ENCODE assay signal across 8 cellular contexts in the genomic region with DNA sequence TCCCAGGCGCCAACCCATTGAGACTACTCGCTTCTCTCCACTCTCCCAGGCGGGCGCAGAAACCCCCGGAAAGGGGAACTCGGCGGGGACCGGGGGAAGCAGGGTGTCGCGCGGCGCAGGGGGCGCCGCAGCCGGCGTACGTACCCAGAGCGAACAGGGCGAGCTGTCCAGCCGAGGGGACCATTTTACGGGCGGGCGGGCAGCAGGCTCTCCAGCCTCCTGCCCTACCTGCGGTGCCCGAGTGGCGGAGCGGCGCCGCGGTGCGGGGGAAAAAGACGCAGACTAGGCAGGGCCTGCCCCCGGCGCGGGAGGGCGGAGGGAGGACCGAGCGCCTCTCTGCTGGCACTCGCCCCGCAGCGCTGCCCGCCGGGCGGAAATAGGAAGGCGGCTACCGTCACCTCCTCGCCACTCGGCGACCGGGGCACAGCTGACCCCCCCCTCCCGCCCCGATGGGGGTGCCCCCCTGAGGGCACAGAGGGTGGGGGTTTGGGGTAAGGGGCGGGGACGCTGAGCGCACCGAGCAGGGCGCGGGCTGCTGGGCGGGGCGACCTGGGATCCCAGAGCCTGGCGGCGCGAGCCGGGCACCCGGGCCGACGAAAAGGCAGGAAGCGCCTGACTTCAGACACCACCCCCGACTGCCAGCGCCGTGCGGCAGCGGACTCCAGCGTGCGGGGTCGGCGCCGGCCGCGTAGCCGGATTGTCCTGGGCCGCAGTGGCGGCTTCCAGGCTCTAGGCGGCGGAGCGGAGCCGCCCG. TPM values are rescaled to one million over a fixed set of nuclear protein-coding genes. Genes with fewer than 3 reads are reported as not detected.
A peak's percentile ranks its signal among the peaks of the same experiment; 100 is the strongest.
DNase-seq lines count a peak whose midpoint lies in the region; ATAC-seq and TF ChIP-seq lines count a peak whose summit lies in the region.

A gene (minus strand): TSS at position 243 of the 754 bp plus-strand sequence. CDS start 59 bp downstream, at position 184.

- TF ChIP-seq CTCF in PC-3 (conservative IDR thresholded peaks at IDR 0.05; ENCODE audit: low read depth, low read length) = peak; percentile 78
- peak; percentile 47 for TF ChIP-seq CTCF in fibroblast of mammary gland (conservative IDR thresholded peaks at IDR 0.05; ENCODE audit: control insufficient read depth, insufficient read depth, low read depth, low read length)

- CTCF ChIA-PET in PC-3 (lab: Charles Lee) = interaction anchor here (0.6 kb wide), 1 partner anchor 107 kb away, joined by 4 read pairs; no protein-coding TSS in a partner anchor

- intact Hi-C loops in PC-3 (cut with micrococcal nuclease) = loop anchor here (1.0 to 5.0 kb wide), 6 partner anchors 19 to 249 kb away; no protein-coding TSS in a partner anchor

- H3K4me3 ChIP-seq in BLaER1 treated with 17β-estradiol and CSF1 and Interleukin-3, amounts not matched to agents 10 nM and 100 nM = peak within 1 kb of the TSS; percentile 61 to 83 (median 70)
- peak within 1 kb of the TSS; percentile 96 for H3K4me3 ChIP-seq in PC-3 (ENCODE audit: low read length)
- H3K4me3 ChIP-seq in fibroblast of mammary gland (ENCODE audit: control insufficient read depth, low read depth, low read length) = peak within 1 kb of the TSS; percentile 26

- POLR2A ChIA-PET in PC-3 (lab: Charles Lee; ENCODE audit: unreplicated experiment) = interaction anchor here (0.5 to 0.7 kb wide), 3 partner anchors 29 to 673 kb away, joined by 3 to 7 read pairs (median 5); a partner anchor contains a TSS

- no peaks in the 10 kb centered on the region for H3K36me3 ChIP-seq in BLaER1 treated with 17β-estradiol and CSF1 and Interleukin-3, amounts not matched to agents 10 nM and 100 nM
- H3K36me3 ChIP-seq in PC-3 (ENCODE audit: low read depth, low read length) = no peaks in the 10 kb centered on the region

- H3K27ac ChIP-seq in BLaER1 treated with 17β-estradiol and CSF1 and Interleukin-3, amounts not matched to agents 10 nM and 100 nM = peak within 1 kb of the TSS in 7 of 11 experiments; percentile 0 to 77 (median 66); a peak in 11 of 22 replicates
- H3K27ac ChIP-seq in PC-3 (ENCODE audit: low read length) = peak within 1 kb of the TSS; percentile 87

- peak within 1 kb of the TSS; percentile 82 for H3K4me3 Mint-ChIP-seq in natural killer cell treated with Interleukin-12 subunit alpha and Interleukin-12 subunit beta and Interleukin-15 and Interleukin-18, amount 100 ng/mL, for 72 hours

- H3K4me2 ChIP-seq in BLaER1 treated with 17β-estradiol and CSF1 and Interleukin-3, amounts not matched to agents 10 nM and 100 nM = peak within 1 kb of the TSS; percentile 81 to 99 (median 93)
- H3K4me2 ChIP-seq in PC-3 (ENCODE audit: low read length) = peak within 1 kb of the TSS; percentile 94

- peaks cover 60% of the 10 kb centered on the region for H3K79me2 ChIP-seq in PC-3 (ENCODE audit: low read length)

- peak; percentile 86 for ATAC-seq in GM19397 (IDR thresholded peaks at IDR 0.05; ENCODE audit: unreplicated experiment)
- ATAC-seq in PC-3 = peak; percentile 79
- peak; percentile 91 for ATAC-seq in natural killer cell treated with Interleukin-12 subunit alpha and Interleukin-12 subunit beta and Interleukin-15 and Interleukin-18, amount 100 ng/mL, for 72 hours

- H3K27me3 Mint-ChIP-seq in natural killer cell treated with Interleukin-12 subunit alpha and Interleukin-12 subunit beta and Interleukin-15 and Interleukin-18, amount 100 ng/mL, for 72 hours = peaks cover 5 to 17% of the 10 kb centered on the region in 2 donors

- peaks cover 23 to 24% of the 10 kb centered on the region in 2 donors for H3K4me1 Mint-ChIP-seq in natural killer cell treated with Interleukin-12 subunit alpha and Interleukin-12 subunit beta and Interleukin-15 and Interleukin-18, amount 100 ng/mL, for 72 hours (ENCODE audit: low read depth in 2 of 2)

- peak within 1 kb of the TSS; percentile 39 to 82 for H3K27ac Mint-ChIP-seq in natural killer cell treated with Interleukin-12 subunit alpha and Interleukin-12 subunit beta and Interleukin-15 and Interleukin-18, amount 100 ng/mL, for 72 hours

- H3K4me1 ChIP-seq in BLaER1 treated with 17β-estradiol and CSF1 and Interleukin-3, amounts not matched to agents 10 nM and 100 nM = peaks cover 44 to 57% (median 50%) of the 10 kb centered on the region in 10 experiments
- peaks cover 39% of the 10 kb centered on the region for H3K4me1 ChIP-seq in PC-3 (ENCODE audit: insufficient read depth, low read length)

- peak within 1 kb of the TSS; percentile 83 for H2AFZ ChIP-seq in PC-3 (ENCODE audit: low read length)

- no TSS peak for BruUV-seq in PC-3 (replicated peaks; lab: Mats Ljungman, UMichigan)

- H3K9me2 ChIP-seq in PC-3 (replicated peaks; ENCODE audit: low read length) = no peaks in the 10 kb centered on the region

- H3K9me3 ChIP-seq in BLaER1 treated with 17β-estradiol and CSF1 and Interleukin-3, amounts not matched to agents 10 nM and 100 nM (replicated peaks in 1 of 11) = no peaks in the 10 kb centered on the region
- no peaks in the 10 kb centered on the region for H3K9me3 ChIP-seq in PC-3 (ENCODE audit: low read length)

- no peaks in the 10 kb centered on the region for H3F3A ChIP-seq in PC-3 (ENCODE audit: low read length, unreplicated experiment)

- peaks cover 20 to 58% (median 50%) of the 10 kb centered on the region in 11 experiments for H3K27me3 ChIP-seq in BLaER1 treated with 17β-estradiol and CSF1 and Interleukin-3, amounts not matched to agents 10 nM and 100 nM
- no peaks in the 10 kb centered on the region for H3K27me3 ChIP-seq in PC-3 (ENCODE audit: low read length)

- H4K20me1 ChIP-seq in BLaER1 treated with 17β-estradiol and CSF1 and Interleukin-3, amounts not matched to agents 10 nM and 100 nM = peaks cover 0 to 32% (median 14%) of the 10 kb centered on the region in 11 experiments; a peak in 9 of 22 replicates
- H4K20me1 ChIP-seq in PC-3 (ENCODE audit: low read length) = peaks cover 5% of the 10 kb centered on the region; the same call in 1 of the 2 replicates

- no peaks in the 10 kb centered on the region for H3K36me3 Mint-ChIP-seq in natural killer cell treated with Interleukin-12 subunit alpha and Interleukin-12 subunit beta and Interleukin-15 and Interleukin-18, amount 100 ng/mL, for 72 hours

- no peaks in the 10 kb centered on the region for H3K9me3 Mint-ChIP-seq in natural killer cell treated with Interleukin-12 subunit alpha and Interleukin-12 subunit beta and Interleukin-15 and Interleukin-18, amount 100 ng/mL, for 72 hours

- peak; percentile 95 for DNase-seq in HT-29 (ENCODE audit: low spot score)
- peak; percentile 95 for DNase-seq in PC-3
- DNase-seq in activated T-helper 1 cell treated with Interleukin-2 at 50 U/mL for 16 hours (ENCODE audit: low read depth) = peak; percentile 54
- peak; percentile 7 for DNase-seq in fibroblast of mammary gland (ENCODE audit: low read depth)
- DNase-seq in natural killer cell treated with Interleukin-12 subunit alpha and Interleukin-12 subunit beta and Interleukin-15 and Interleukin-18, amount 100 ng/mL, for 72 hours (ENCODE audit: low spot score) = peak; percentile 85
- DNase-seq in stimulated activated naive CD4-positive, alpha-beta T cell treated with Interleukin-2 at 50 U/mL for 16 hours (lab: John Stamatoyannopoulos, UW) = peak; percentile 73

- H3K9ac ChIP-seq in BLaER1 treated with 17β-estradiol and CSF1 and Interleukin-3, amounts not matched to agents 10 nM and 100 nM = peak within 1 kb of the TSS; percentile 44 to 82 (median 73)
- peak within 1 kb of the TSS; percentile 92 for H3K9ac ChIP-seq in PC-3 (ENCODE audit: low read length)

RNA-seq across cellular contexts. Expression of the gene that starts here (rescaled TPM):
- total RNA-seq in HT-29 (2014; rRNA removed; shearing (Covaris generic)) = 37.5 and 43.3 TPM in 2 replicates
- total RNA-seq in PC-3 (2014; rRNA removed) = 45.0 and 54.7 TPM in 2 replicates
- total RNA-seq in natural killer cell treated with Interleukin-12 subunit alpha and Interleukin-12 subunit beta and Interleukin-15 and Interleukin-18, amount 100 ng/mL, for 72 hours = 1 to 10 TPM in 1 of 2 donors, under 1 TPM in 1; 0.86 to 1.6 TPM

Comparison
In these comparisons a context has a peak if more than half of its experiments do, and no peak if none do; other contexts are left out.
1. Peak in every context shown above with its lines: DNase-seq, ATAC-seq, H3K4me3 ChIP-seq and H3K27ac ChIP-seq.
2. RNA of the gene that starts here (total RNA-seq): 45.0 to 54.7 TPM in PC-3 and 37.5 to 43.3 TPM in HT-29; 0.86 to 1.6 TPM in natural killer cell treated with Interleukin-12 subunit alpha and Interleukin-12 subunit beta and Interleukin-15 and Interleukin-18, amount 100 ng/mL, for 72 hours; every median in the first group is over 10 times any median in the second.
3. H3K4me3 ChIP-seq: peak in every context shown above with its lines; median percentile 96 in PC-3; 70 in BLaER1 treated with 17β-estradiol and CSF1 and Interleukin-3, amounts not matched to agents 10 nM and 100 nM; 26 in fibroblast of mammary gland.
4. DNase-seq: peak in every context shown above with its lines; median percentile 95 in HT-29; 95 in PC-3; 85 in natural killer cell treated with Interleukin-12 subunit alpha and Interleukin-12 subunit beta and Interleukin-15 and Interleukin-18, amount 100 ng/mL, for 72 hours; 73 in stimulated activated naive CD4-positive, alpha-beta T cell treated with Interleukin-2 at 50 U/mL for 16 hours; 54 in activated T-helper 1 cell treated with Interleukin-2 at 50 U/mL for 16 hours; 7 in fibroblast of mammary gland.